1 cellular context compared by ENCODE assay signal in the genomic region with DNA sequence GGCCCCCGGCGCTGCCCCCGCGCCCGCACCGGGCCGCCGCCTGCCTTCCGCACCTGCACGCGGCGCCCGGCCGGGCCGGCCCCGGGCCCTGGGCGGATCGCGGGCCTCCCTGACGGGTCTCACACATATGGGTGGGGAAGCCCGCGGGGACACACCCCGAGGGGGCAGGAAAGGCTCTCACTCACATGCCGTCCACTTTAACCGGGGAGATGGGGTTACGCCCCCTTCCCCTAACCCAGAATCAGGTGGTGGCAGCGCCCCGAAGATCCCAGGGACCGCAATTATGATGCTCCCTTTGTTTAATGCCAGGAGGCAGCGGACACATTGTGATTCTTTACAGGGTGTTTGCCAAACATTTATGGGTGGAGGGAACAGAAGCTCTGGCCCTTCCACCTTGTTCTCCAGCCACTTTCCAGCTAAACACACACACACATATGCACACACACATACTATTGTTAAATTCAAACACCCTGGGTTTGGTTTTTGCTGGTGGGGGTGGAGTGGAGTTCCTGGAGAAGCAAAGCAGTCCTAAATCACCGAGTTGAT.
TF ChIP-seq lines count a peak whose summit lies in the region.

No MANE protein-coding gene starts in this region.

TF ChIP-seq in liver, 16 proteins besides CTCF, POLR2A, EP300 and RAD21 (continued from another document):
- TF ChIP-seq, protein P1, sequence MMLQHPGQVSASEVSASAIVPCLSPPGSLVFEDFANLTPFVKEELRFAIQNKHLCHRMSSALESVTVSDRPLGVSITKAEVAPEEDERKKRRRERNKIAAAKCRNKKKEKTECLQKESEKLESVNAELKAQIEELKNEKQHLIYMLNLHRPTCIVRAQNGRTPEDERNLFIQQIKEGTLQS (IDR thresholded peaks at IDR 0.05), result no peak
- TF ChIP-seq HNF4A (conservative IDR thresholded peaks at IDR 0.05), result no peak
- no peak for TF ChIP-seq YY1 (IDR thresholded peaks at IDR 0.05)
- no peak for TF ChIP-seq FOXA2 (IDR thresholded peaks at IDR 0.05)
